In genomic region chr5:156617426-156617825, GRCh38 we compare ENCODE assay signal across 4 cellular contexts.
"Had no signal": no experiment of that assay in that cellular context is flagged by ENCODE, and none has a peak within 500 bp of the region (broad histone marks: within the 10 kb centered on the region; RNA-seq: fewer than 3 reads in every experiment).

No MANE protein-coding gene starts in this region.

- H3K27ac Mint-ChIP-seq: H9 had no signal

- H3K4me3 Mint-ChIP-seq: H9 had no signal

- H3K4me1 Mint-ChIP-seq: H9 had no signal

- H3K27ac ChIP-seq: GM23248 had no signal

- H2AFZ ChIP-seq: GM23248 had no signal

- DNase-seq: GM23248, H9, HCEC 1CT, IMR-90 had no signal

- H3K4me3 ChIP-seq: GM23248 had no signal
